In the genomic region with DNA sequence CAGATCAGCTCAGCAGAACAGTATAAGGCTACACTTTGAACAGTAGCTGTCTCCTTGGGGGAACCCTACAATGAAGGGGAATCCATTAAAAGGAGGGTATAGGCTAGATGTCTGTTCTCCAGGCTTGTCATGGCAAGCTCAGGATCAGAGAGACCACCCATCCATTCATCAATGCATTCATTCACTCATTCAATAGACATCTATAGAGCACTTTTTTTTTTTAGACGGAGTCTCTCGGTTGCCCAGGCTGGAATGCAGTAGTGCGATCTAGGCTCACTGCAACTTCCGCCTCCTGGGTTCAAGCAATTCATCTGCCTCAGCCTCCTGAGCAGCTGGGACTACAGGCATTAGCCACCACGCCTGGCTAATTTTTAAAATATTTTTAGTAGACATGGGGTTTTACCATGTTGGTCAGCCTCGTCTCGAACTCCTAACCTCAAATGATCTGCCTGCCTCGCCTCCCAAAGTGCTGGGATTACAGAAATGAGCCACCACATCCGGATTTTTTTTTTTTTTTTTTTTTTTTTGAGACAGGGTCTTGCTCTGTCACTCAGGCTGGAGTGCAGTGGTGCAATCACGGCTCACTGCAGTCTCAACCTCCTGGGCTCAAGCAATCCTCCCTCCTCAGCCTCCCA, we compare ENCODE assay signal across 7 cellular contexts. TPM values are rescaled to one million over a fixed set of nuclear protein-coding genes. Genes with fewer than 3 reads are reported as not detected.
DNase-seq lines count a peak whose midpoint lies in the region; ATAC-seq and TF ChIP-seq lines count a peak whose summit lies in the region.
"Not testable (repeated sequence)": the region's sequence is repeated elsewhere in the genome, so short reads cannot be mapped to it uniquely, and the experiment has no call there.

No MANE protein-coding gene starts in this region.

- not testable (repeated sequence) for H3K36me3 ChIP-seq in Panc1 (ENCODE audit: control insufficient read depth, insufficient read depth, low read length); right atrium auricular region; spleen

- not testable (repeated sequence) for BruUV-seq in Panc1 (replicated peaks; lab: Mats Ljungman, UMichigan)

- H3K27ac ChIP-seq in Panc1 (ENCODE audit: low read length) (peak overlapping the region; percentile 96), right atrium auricular region (peak overlapping the region; percentile 91 to 92), spleen (peak overlapping the region; percentile 85 to 97 (median 95))

- in situ Hi-C loops in Panc1 (cut with HindIII; ENCODE audit: low pct_unique_long_range_greater_than_20kb, low sequenced_read_pairs), result not testable (repeated sequence)

- POLR2A ChIA-PET in Panc1 (lab: Charles Lee), result interaction anchor here (0.6 to 1.0 kb wide), 3 partner anchors 31 to 220 kb away, joined by 3 to 9 read pairs (median 6); no protein-coding TSS in a partner anchor

- H3K27ac Mint-ChIP-seq in activated T-helper 17 cell treated with anti-CD3 and anti-CD28 coated beads, Interleukin-2, amount 50 U/mL, for 72 hours, result peak overlapping the region; percentile 99
- peak overlapping the region; percentile 94 for H3K27ac Mint-ChIP-seq in central memory CD8-positive, alpha-beta T cell (ENCODE audit: low read depth)
- peak overlapping the region; percentile 93 to 98 for H3K27ac Mint-ChIP-seq in natural killer cell

- H3K4me3 Mint-ChIP-seq in activated T-helper 17 cell treated with anti-CD3 and anti-CD28 coated beads, Interleukin-2, amount 50 U/mL, for 72 hours, result peak overlapping the region; percentile 93
- H3K4me3 Mint-ChIP-seq in central memory CD8-positive, alpha-beta T cell, result peak overlapping the region; percentile 80
- H3K4me3 Mint-ChIP-seq in natural killer cell, result peak overlapping the region; percentile 91

- peaks cover 56% of the 10 kb centered on the region for H3K36me3 Mint-ChIP-seq in activated T-helper 17 cell treated with anti-CD3 and anti-CD28 coated beads, Interleukin-2, amount 50 U/mL, for 72 hours (ENCODE audit: low read depth)
- peaks cover 28% of the 10 kb centered on the region for H3K36me3 Mint-ChIP-seq in central memory CD8-positive, alpha-beta T cell (ENCODE audit: insufficient read depth)
- not testable (repeated sequence) for H3K36me3 Mint-ChIP-seq in natural killer cell

- not testable (repeated sequence) for H3K27me3 Mint-ChIP-seq in activated T-helper 17 cell treated with anti-CD3 and anti-CD28 coated beads, Interleukin-2, amount 50 U/mL, for 72 hours; central memory CD8-positive, alpha-beta T cell; natural killer cell (ENCODE audit: low read depth in 2 of 2)

- not testable (repeated sequence) for H3K9me3 Mint-ChIP-seq in activated T-helper 17 cell treated with anti-CD3 and anti-CD28 coated beads, Interleukin-2, amount 50 U/mL, for 72 hours; central memory CD8-positive, alpha-beta T cell; natural killer cell

- H3K4me3 ChIP-seq in Panc1 (ENCODE audit: low read depth in 2 of 2, low read length in 2 of 2); right atrium auricular region: not testable (repeated sequence)
- H3K4me3 ChIP-seq in spleen, result peak overlapping the region in 1 of 8 donors; percentile 62

- TF ChIP-seq CTCF in Panc1 (IDR thresholded peaks at IDR 0.05); right atrium auricular region (IDR thresholded peaks at IDR 0.05); natural killer cell (IDR thresholded peaks at IDR 0.05); spleen (IDR thresholded peaks at IDR 0.05 in 8 of 11, conservative IDR thresholded peaks at IDR 0.05 in 3 of 11): not testable (repeated sequence)

- intact Hi-C loops in Panc1 (cut with micrococcal nuclease; ENCODE audit: unreplicated experiment); natural killer cell (cut with micrococcal nuclease); spleen (cut with DNase I; ENCODE audit: low total_unique reads): not testable (repeated sequence)

- not testable (repeated sequence) for H3K9me3 ChIP-seq in Panc1 (ENCODE audit: control insufficient read depth, insufficient read depth, low read depth, low read length); right atrium auricular region; spleen

- 57 to 72% (median 66%) methylated on average over 10 of the region's 10 CpGs for WGBS in spleen, 5 donors

- peaks cover 51% of the 10 kb centered on the region for H3K4me1 Mint-ChIP-seq in activated T-helper 17 cell treated with anti-CD3 and anti-CD28 coated beads, Interleukin-2, amount 50 U/mL, for 72 hours
- peaks cover 69% of the 10 kb centered on the region for H3K4me1 Mint-ChIP-seq in central memory CD8-positive, alpha-beta T cell
- peaks cover 68 to 72% of the 10 kb centered on the region in 2 donors for H3K4me1 Mint-ChIP-seq in natural killer cell

- not testable (repeated sequence) for H3K27me3 ChIP-seq in Panc1 (ENCODE audit: control insufficient read depth, insufficient read depth, low read length); right atrium auricular region; spleen (replicated peaks in 1 of 7)

- TF ChIP-seq POLR2A in GM18505 (IDR thresholded peaks at IDR 0.05; ENCODE audit: borderline replicate concordance, extremely low read depth, insufficient read depth, insufficient read length), result peak; percentile 32
- TF ChIP-seq POLR2A in spleen (IDR thresholded peaks at IDR 0.05), result not testable (repeated sequence)

- CTCF ChIA-PET in Panc1 (lab: Charles Lee), result interaction anchor here (0.6 kb wide), 1 partner anchor 24 kb away, joined by 4 read pairs; no protein-coding TSS in a partner anchor

- DNase-seq in Panc1 (ENCODE audit: low read depth, low spot score); central memory CD8-positive, alpha-beta T cell (ENCODE audit: low spot score in 2 of 2); right atrium auricular region (ENCODE audit: low spot score); natural killer cell: not testable (repeated sequence)
- DNase-seq in spleen, result peak; percentile 41

- ATAC-seq in GM18505 (IDR thresholded peaks at IDR 0.05; ENCODE audit: unreplicated experiment); Panc1; activated T-helper 17 cell treated with anti-CD3 and anti-CD28 coated beads, Interleukin-2, amount 50 U/mL, for 72 hours (replicated peaks); central memory CD8-positive, alpha-beta T cell (replicated peaks; ENCODE audit: extremely low read depth, poor library complexity, severe bottlenecking); natural killer cell: not testable (repeated sequence)

- peaks cover 42% of the 10 kb centered on the region for H3K4me1 ChIP-seq in Panc1 (ENCODE audit: control insufficient read depth, insufficient read depth, low read length)
- peaks cover 0 to 43% of the 10 kb centered on the region in 2 donors for H3K4me1 ChIP-seq in right atrium auricular region
- peaks cover 55 to 94% (median 81%) of the 10 kb centered on the region in 6 donors for H3K4me1 ChIP-seq in spleen

RNA-seq across cellular contexts. Expression of a gene that starts 47.2 kb away (rescaled TPM):
- total RNA-seq in Panc1 (2021; ENCODE audit: unreplicated experiment) (276 TPM), right atrium auricular region (100 to 1,000 TPM; 121 to 147 TPM), natural killer cell (100 to 1,000 TPM; 329 to 358 (median 352) TPM), spleen (100 to 1,000 TPM; 256 to 351 (median 301) TPM)
- polyA plus RNA-seq in Panc1 (2012; ENCODE audit: insufficient read length), result 289 TPM
- total RNA-seq in activated T-helper 17 cell treated with anti-CD3 and anti-CD28 coated beads, Interleukin-2, amount 50 U/mL, for 72 hours, result 100 to 1,000 TPM; 385 to 468 TPM
- 100 to 1,000 TPM; 254 to 294 (median 278) TPM for polyA plus RNA-seq in spleen

RNA-seq across cellular contexts. Expression of a gene that starts 56.4 kb away (rescaled TPM):
- 15.4 TPM for total RNA-seq in Panc1 (2021; ENCODE audit: unreplicated experiment)
- 14.7 TPM for polyA plus RNA-seq in Panc1 (2012; ENCODE audit: insufficient read length)
- total RNA-seq in activated T-helper 17 cell treated with anti-CD3 and anti-CD28 coated beads, Interleukin-2, amount 50 U/mL, for 72 hours, result 10 to 100 TPM; 24.0 to 37.3 TPM
- total RNA-seq in right atrium auricular region, result 1 to 10 TPM; 9.6 to 9.9 TPM
- total RNA-seq in natural killer cell, result 10 to 100 TPM; 22.7 to 31.5 (median 25.7) TPM
- total RNA-seq in spleen, result 10 to 100 TPM; 11.2 to 24.3 (median 20.3) TPM
- 10 to 100 TPM in 1 of 3 donors, 1 to 10 TPM in 2; 6.0 to 13.6 (median 9.7) TPM for polyA plus RNA-seq in spleen
